16 cellular contexts compared by ENCODE assay signal in the genomic region with DNA sequence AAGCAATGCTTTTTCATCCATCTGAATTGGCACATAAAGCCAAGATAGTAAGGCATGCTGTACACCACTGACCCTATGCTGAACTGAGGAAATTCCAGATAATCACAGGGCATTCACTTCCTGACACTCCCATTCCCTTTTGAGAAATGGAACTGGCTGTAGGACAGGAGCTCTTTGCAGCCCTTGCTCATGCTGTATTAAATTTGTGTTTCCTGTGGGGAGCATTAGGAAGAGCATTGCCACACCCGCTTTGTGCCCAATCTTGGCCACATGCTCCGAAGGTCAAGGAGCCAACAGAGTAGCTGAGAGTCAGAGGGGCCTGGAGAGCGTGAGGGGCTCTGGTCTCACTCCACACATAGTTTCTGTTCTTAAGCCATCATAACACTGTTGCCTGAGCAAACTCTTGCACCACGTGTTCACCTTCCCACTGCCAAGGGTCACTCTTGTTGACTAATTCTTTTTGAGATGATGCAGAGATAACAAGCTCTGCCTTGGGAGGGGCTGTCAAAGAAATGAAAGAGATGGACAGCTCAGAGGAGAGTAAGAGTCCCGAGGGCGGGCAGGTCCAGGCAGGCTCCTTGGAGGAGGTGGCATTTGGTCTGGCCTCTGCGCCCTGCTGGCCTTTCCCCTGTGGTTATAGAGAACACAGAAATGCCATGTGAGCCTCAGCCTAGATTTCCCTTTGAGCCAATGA. TPM values are rescaled to one million over a fixed set of nuclear protein-coding genes. Genes with fewer than 3 reads are reported as not detected.
DNase-seq lines count a peak whose midpoint lies in the region; ATAC-seq and TF ChIP-seq lines count a peak whose summit lies in the region.
"Had no signal": no experiment of that assay in that cellular context is flagged by ENCODE, and none has a peak within 500 bp of the region (broad histone marks: within the 10 kb centered on the region; RNA-seq: fewer than 3 reads in every experiment).

No MANE protein-coding gene starts in this region.

- intact Hi-C loops in PC-9 (cut with micrococcal nuclease; ENCODE audit: unreplicated experiment), result loop anchor here (1.0 kb wide), 2 partner anchors 136 to 153 kb away; no protein-coding TSS in a partner anchor

- no peak overlapping the region for H3K27ac Mint-ChIP-seq in stimulated activated naive CD8-positive, alpha-beta T cell treated with anti-CD3 and anti-CD28 coated beads, Interleukin-15, amount 100 ng/mL, for 72 hours
- H3K27ac Mint-ChIP-seq: activated naive CD8-positive, alpha-beta T cell treated with anti-CD3 and anti-CD28 coated beads, Interleukin-2, amount 50 U/mL, for 24 hours; CD4-positive, CD25-positive, alpha-beta regulatory T cell; stimulated activated naive CD8-positive, alpha-beta T cell treated with anti-CD3 and anti-CD28 coated beads, Interleukin-15, Interleukin-2, amounts not matched to agents 100 ng/mL and 50 ng/mL, for 24 hours had no signal

- H3K4me2 ChIP-seq in PC-9, result peak overlapping the region; percentile 79
- H3K4me2 ChIP-seq in parathyroid adenoma (ENCODE audit: low read length), result no peak overlapping the region

- H3K9ac ChIP-seq in parathyroid adenoma, result no peak overlapping the region

- H3K27ac ChIP-seq in PC-9, result peak overlapping the region; percentile 94
- H3K27ac ChIP-seq in parathyroid adenoma, result peak overlapping the region; percentile 56
- H3K27ac ChIP-seq: sigmoid colon had no signal

- CTCF ChIA-PET in PC-9 (lab: Charles Lee), result interaction anchor here (0.6 to 1.4 kb wide), 4 partner anchors 12 to 1837 kb away, joined by 3 to 4 read pairs (median 3); no protein-coding TSS in a partner anchor

- H2AFZ ChIP-seq in PC-9 (0 out of 2 replicates have a peak overlapping the region, but pooled peaks have one; percentile 45), parathyroid adenoma (peak overlapping the region; percentile 29)

- peaks cover 47% of the 10 kb centered on the region for H3F3A ChIP-seq in PC-9 (ENCODE audit: insufficient read depth, low read depth)

- H3K4me1 ChIP-seq in PC-9 (replicated peaks; ENCODE audit: insufficient read depth), result peaks cover 71% of the 10 kb centered on the region
- peaks cover 31% of the 10 kb centered on the region for H3K4me1 ChIP-seq in parathyroid adenoma
- H3K4me1 ChIP-seq: sigmoid colon had no signal

- H3K36me3 ChIP-seq in PC-9 (ENCODE audit: low read depth), result no peaks in the 10 kb centered on the region
- H3K36me3 ChIP-seq in parathyroid adenoma (ENCODE audit: control insufficient read depth, insufficient read depth, low read length), result no peaks in the 10 kb centered on the region
- H3K36me3 ChIP-seq: sigmoid colon had no signal

- no peaks in the 10 kb centered on the region for H3K9me2 ChIP-seq in PC-9 (ENCODE audit: insufficient read depth)

- H3K4me3 Mint-ChIP-seq in stimulated activated naive CD8-positive, alpha-beta T cell treated with anti-CD3 and anti-CD28 coated beads, Interleukin-15, amount 100 ng/mL, for 72 hours, result no peak overlapping the region
- H3K4me3 Mint-ChIP-seq: activated naive CD8-positive, alpha-beta T cell treated with anti-CD3 and anti-CD28 coated beads, Interleukin-2, amount 50 U/mL, for 24 hours; CD4-positive, CD25-positive, alpha-beta regulatory T cell; stimulated activated naive CD8-positive, alpha-beta T cell treated with anti-CD3 and anti-CD28 coated beads, Interleukin-15, Interleukin-2, amounts not matched to agents 100 ng/mL and 50 ng/mL, for 24 hours had no signal

- peaks cover 4% of the 10 kb centered on the region for H3K4me1 Mint-ChIP-seq in stimulated activated naive CD8-positive, alpha-beta T cell treated with anti-CD3 and anti-CD28 coated beads, Interleukin-15, amount 100 ng/mL, for 72 hours
- H3K4me1 Mint-ChIP-seq: activated naive CD8-positive, alpha-beta T cell treated with anti-CD3 and anti-CD28 coated beads, Interleukin-2, amount 50 U/mL, for 24 hours; CD4-positive, CD25-positive, alpha-beta regulatory T cell had no signal

- H3K27me3 ChIP-seq in PC-9 (ENCODE audit: insufficient read depth, low read depth) (no peaks in the 10 kb centered on the region), parathyroid adenoma (ENCODE audit: control insufficient read depth, insufficient read depth, low read length) (no peaks in the 10 kb centered on the region)

- POLR2A ChIA-PET in PC-9 (lab: Charles Lee; ENCODE audit: unreplicated experiment), result interaction anchor here (0.6 to 0.7 kb wide), 5 partner anchors 12 to 379 kb away, joined by 3 to 7 read pairs (median 6); no protein-coding TSS in a partner anchor

- H3K79me2 ChIP-seq in PC-9 (ENCODE audit: low read depth) (no peaks in the 10 kb centered on the region), parathyroid adenoma (no peaks in the 10 kb centered on the region)

- H3K9me3 Mint-ChIP-seq in stimulated activated naive CD8-positive, alpha-beta T cell treated with anti-CD3 and anti-CD28 coated beads, Interleukin-15, amount 100 ng/mL, for 72 hours, result no peaks in the 10 kb centered on the region
- H3K9me3 Mint-ChIP-seq: activated naive CD8-positive, alpha-beta T cell treated with anti-CD3 and anti-CD28 coated beads, Interleukin-2, amount 50 U/mL, for 24 hours; CD4-positive, CD25-positive, alpha-beta regulatory T cell; stimulated activated naive CD8-positive, alpha-beta T cell treated with anti-CD3 and anti-CD28 coated beads, Interleukin-15, Interleukin-2, amounts not matched to agents 100 ng/mL and 50 ng/mL, for 24 hours had no signal

- no peaks in the 10 kb centered on the region for H4K20me1 ChIP-seq in PC-9 (ENCODE audit: insufficient read depth)

- H3K4me3 ChIP-seq in PC-9 (peak overlapping the region; percentile 36; the same call in 1 of the 2 replicates), fibroblast of the aortic adventitia (ENCODE audit: low read depth, low read length) (no peak overlapping the region), parathyroid adenoma (ENCODE audit: low read depth, low read length) (no peak overlapping the region)
- H3K4me3 ChIP-seq: sigmoid colon had no signal

- BruUV-seq in PC-9 (replicated peaks; lab: Mats Ljungman, UMichigan), result no TSS peak

- TF ChIP-seq CTCF in PC-9 (conservative IDR thresholded peaks at IDR 0.05) (no peak), fibroblast of the aortic adventitia (IDR thresholded peaks at IDR 0.05; ENCODE audit: insufficient read depth, low read length) (no peak), parathyroid adenoma (IDR thresholded peaks at IDR 0.05) (no peak)

- H3K27me3 Mint-ChIP-seq in stimulated activated naive CD8-positive, alpha-beta T cell treated with anti-CD3 and anti-CD28 coated beads, Interleukin-15, amount 100 ng/mL, for 72 hours, result peaks cover 34% of the 10 kb centered on the region

- DNase-seq in HCEC 1CT (peak; percentile 33), PC-9 (peak; percentile 75 to 95), fibroblast of the aortic adventitia (ENCODE audit: low read depth) (peak; percentile 33), NCI-H446 (lab: John Stamatoyannopoulos, UW) (no peak)
- DNase-seq in stimulated activated naive CD8-positive, alpha-beta T cell treated with anti-CD3 and anti-CD28 coated beads, Interleukin-15, amount 100 ng/mL, for 72 hours, result no peak
- no peak for DNase-seq in stimulated activated CD4-positive, alpha-beta T cell treated with anti-CD3 and anti-CD28 coated beads, Interleukin-4, amount 100 ng/mL, for 4 hours
- DNase-seq: activated CD4-positive, alpha-beta T cell treated with anti-CD3 and anti-CD28 coated beads for 1 hour; activated naive CD8-positive, alpha-beta T cell treated with anti-CD3 and anti-CD28 coated beads, Interleukin-2, amount 50 U/mL, for 24 hours; activated T-cell treated with anti-CD3 and anti-CD28 coated beads, Interleukin-2, amount 50 U/mL, for 1 hour; CD4-positive, CD25-positive, alpha-beta regulatory T cell; NCI-H1048; NCI-H345; sigmoid colon had no signal

- no peak for ATAC-seq in GM21786 (IDR thresholded peaks at IDR 0.05; ENCODE audit: unreplicated experiment)
- no peak for ATAC-seq in stimulated activated naive CD8-positive, alpha-beta T cell treated with anti-CD3 and anti-CD28 coated beads, Interleukin-15, amount 100 ng/mL, for 72 hours
- ATAC-seq: activated naive CD8-positive, alpha-beta T cell treated with anti-CD3 and anti-CD28 coated beads, Interleukin-2, amount 50 U/mL, for 24 hours had no signal

- H3K9me3 ChIP-seq in PC-9 (ENCODE audit: insufficient read depth, low read depth) (no peaks in the 10 kb centered on the region), parathyroid adenoma (ENCODE audit: control insufficient read depth, low read length) (no peaks in the 10 kb centered on the region)
- H3K9me3 ChIP-seq: sigmoid colon had no signal

RNA-seq across cellular contexts. Expression of a gene that starts 31.7 kb away (rescaled TPM):
- total RNA-seq in PC-9 (2021) (25.8 and 28.0 TPM in 2 replicates), fibroblast of the aortic adventitia (ENCODE audit: low replicate concordance) (2.6 and 6.2 TPM in 2 replicates)

Comparison
In these comparisons a context has a peak if more than half of its experiments do, and no peak if none do; other contexts are left out.
1. DNase-seq: peak in HCEC 1CT (single experiment), PC-9 (2 of 2) and fibroblast of the aortic adventitia (single experiment); none in stimulated activated naive CD8-positive, alpha-beta T cell treated with anti-CD3 and anti-CD28 coated beads, Interleukin-15, amount 100 ng/mL, for 72 hours (0 of 2), NCI-H446 (0 of 2) and stimulated activated CD4-positive, alpha-beta T cell treated with anti-CD3 and anti-CD28 coated beads, Interleukin-4, amount 100 ng/mL, for 4 hours (0 of 2).